15 cellular contexts compared by ENCODE assay signal in genomic region chr4:152036626-152037025, GRCh38.
"Had no signal": no experiment of that assay in that cellular context is flagged by ENCODE, and none has a peak within 500 bp of the region (broad histone marks: within the 10 kb centered on the region; RNA-seq: fewer than 3 reads in every experiment).

No MANE protein-coding gene starts in this region.

- H3K27me3 ChIP-seq: brain microvascular endothelial cell, gastrocnemius medialis, hepatocyte, neural progenitor cell, stomach, thyroid gland, uterus had no signal

- H3K9me3 ChIP-seq: gastrocnemius medialis, stomach, thyroid gland, uterus had no signal

- H3K4me3 ChIP-seq: gastrocnemius medialis, hepatocyte, lung, neural progenitor cell, stomach, thyroid gland, uterus had no signal

- H3K27ac ChIP-seq: brain microvascular endothelial cell, hepatocyte, neural progenitor cell, parathyroid adenoma, thyroid gland, uterus had no signal

- DNase-seq: activated naive CD4-positive, alpha-beta T cell treated with anti-CD3 and anti-CD28 coated beads, Interleukin-2, amount 50 U/mL, for 16 hours; amniotic stem cell; brain microvascular endothelial cell; gastrocnemius medialis; midbrain; stimulated activated CD4-positive, alpha-beta T cell treated with anti-CD3 and anti-CD28 coated beads, Interleukin-15, amount 100 ng/mL, for 24 hours; stimulated activated CD4-positive, alpha-beta T cell treated with anti-CD3 and anti-CD28 coated beads, Interleukin-4, amount 100 ng/mL, for 4 hours; stomach; T-helper 17 cell; thyroid gland; uterus had no signal

- H3K4me1 ChIP-seq: neural progenitor cell, parathyroid adenoma, thyroid gland, uterus had no signal

- H3K36me3 ChIP-seq: brain microvascular endothelial cell, gastrocnemius medialis, neural progenitor cell, stomach, thyroid gland, uterus had no signal

- ATAC-seq: gastrocnemius medialis, T-helper 17 cell had no signal
